Comparison of ENCODE assay signal across 25 cellular contexts in the genomic region with DNA sequence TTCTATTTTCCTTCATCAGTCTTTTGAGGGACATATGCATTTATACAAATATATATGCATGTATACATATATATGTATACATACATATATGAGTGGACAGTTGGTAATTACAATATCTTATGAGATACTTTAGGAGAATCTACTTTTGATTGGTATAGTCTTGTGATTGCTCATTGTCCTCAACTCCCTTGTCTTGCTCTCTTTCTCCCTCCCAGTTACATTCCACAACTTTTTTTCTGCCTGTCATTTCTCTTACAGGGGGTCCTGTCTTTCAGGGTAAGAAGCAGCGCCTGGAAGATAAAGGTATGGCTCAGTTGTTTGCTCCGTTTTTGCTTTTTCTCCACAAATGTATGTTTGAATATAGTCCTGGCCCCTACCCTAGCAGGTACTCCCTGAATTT. TPM values are rescaled to one million over a fixed set of nuclear protein-coding genes. Genes with fewer than 3 reads are reported as not detected.
"Had no signal": no experiment of that assay in that cellular context is flagged by ENCODE, and none has a peak within 500 bp of the region (broad histone marks: within the 10 kb centered on the region; RNA-seq: fewer than 3 reads in every experiment).

No MANE protein-coding gene starts in this region.

- H3K9ac ChIP-seq: neural progenitor cell, parathyroid adenoma had no signal

- FAIRE-seq: small intestine, urothelium cell line had no signal

- H3K4me2 ChIP-seq: neural progenitor cell had no signal

- ATAC-seq: naive thymus-derived CD4-positive, alpha-beta T cell; natural killer cell; psoas muscle; right cardiac atrium; right lobe of liver; stimulated activated effector memory CD8-positive, alpha-beta T cell treated with anti-CD3 and anti-CD28 coated beads, Interleukin-12 subunit alpha, Interleukin-12 subunit beta, amount 100 ng/mL, for 72 hours; stimulated activated naive B cell treated with anti-CD40 and anti-IgM and Interleukin-4, amounts not matched to agents 10 μg/mL and 1 μg/mL and 100 μg/mL, for 72 hours had no signal

- DNase-seq: naive thymus-derived CD4-positive, alpha-beta T cell; natural killer cell; occipital lobe; ovary; posterior cingulate gyrus; psoas muscle; right cardiac atrium; right lobe of liver; sigmoid colon; small intestine; stimulated activated CD4-positive, alpha-beta T cell treated with anti-CD3 and anti-CD28 coated beads, Interleukin-15, amount 100 ng/mL, for 24 hours; stimulated activated CD4-positive, alpha-beta T cell treated with anti-CD3 and anti-CD28 coated beads, Interleukin-4, amount 100 ng/mL, for 1 hour; stimulated activated naive B cell treated with anti-CD40 and anti-IgM and Interleukin-4, amounts not matched to agents 10 μg/mL and 1 μg/mL and 100 μg/mL, for 72 hours; stimulated activated naive CD4-positive, alpha-beta T cell treated with Interleukin-2 at 50 U/mL for 16 hours; stomach; thyroid gland; trophoblast cell; upper lobe of left lung had no signal

- H3K4me3 ChIP-seq: neural progenitor cell, ovary, psoas muscle, right lobe of liver, sigmoid colon, stomach, thoracic aorta, thyroid gland, tibial nerve, upper lobe of left lung, vagina had no signal

- H3K27ac ChIP-seq: neural progenitor cell, ovary, parathyroid adenoma, psoas muscle, right lobe of liver, sigmoid colon, stomach, thoracic aorta, tibial nerve, upper lobe of left lung, vagina had no signal

- H3K4me1 ChIP-seq: neural progenitor cell, parathyroid adenoma, psoas muscle, right lobe of liver, sigmoid colon, stomach, tibial nerve, upper lobe of left lung, vagina had no signal

- H3K27me3 ChIP-seq: neural progenitor cell, ovary, right lobe of liver, sigmoid colon, stomach, thyroid gland, tibial nerve, upper lobe of left lung, vagina had no signal

- H3K9me3 ChIP-seq: ovary, right lobe of liver, sigmoid colon, thoracic aorta, thyroid gland, upper lobe of left lung, vagina had no signal

- H3K79me2 ChIP-seq: parathyroid adenoma had no signal

- H2AFZ ChIP-seq: neural progenitor cell, parathyroid adenoma had no signal

- H3K36me3 ChIP-seq: neural progenitor cell, ovary, right lobe of liver, sigmoid colon, stomach, thoracic aorta, thyroid gland, tibial nerve, upper lobe of left lung, vagina had no signal

RNA-seq across cellular contexts. Expression of a gene that starts 19.9 kb away (rescaled TPM):
- total RNA-seq: naive thymus-derived CD4-positive, alpha-beta T cell; natural killer cell had no signal
- polyA plus RNA-seq: naive thymus-derived CD4-positive, alpha-beta T cell had no signal
